In genomic region chr1:32557812-32558211, GRCh38 we compare ENCODE assay signal across 39 cellular contexts.
"Had no signal": no experiment of that assay in that cellular context is flagged by ENCODE, and none has a peak within 500 bp of the region (broad histone marks: within the 10 kb centered on the region; RNA-seq: fewer than 3 reads in every experiment).

No MANE protein-coding gene starts in this region.

- H3K27me3 ChIP-seq: adrenal gland, ascending aorta, body of pancreas, brain microvascular endothelial cell, breast epithelium, cardiac muscle cell had no signal

- H3K4me1 Mint-ChIP-seq: activated naive CD4-positive, alpha-beta T cell treated with anti-CD3 and anti-CD28 coated beads, Interleukin-2, amount 10 ng/mL, durations not matched to agents 7 days and 5 days; activated naive CD4-positive, alpha-beta T cell treated with anti-CD3 and anti-CD28 coated beads, Interleukin-2, amount 50 U/mL, for 24 hours; activated naive CD8-positive, alpha-beta T cell treated with anti-CD3 and anti-CD28 coated beads for 36 hours; activated naive CD8-positive, alpha-beta T cell treated with anti-CD3 and anti-CD28 coated beads, Interleukin-2, amount 10 ng/mL, durations not matched to agents 7 days and 5 days; activated naive CD8-positive, alpha-beta T cell treated with anti-CD3 and anti-CD28 coated beads, Interleukin-2, amount 50 U/mL, for 24 hours; activated T-helper 17 cell treated with anti-CD3 and anti-CD28 coated beads, Interleukin-2, amount 50 U/mL, for 72 hours; brain; central memory CD8-positive, alpha-beta T cell had no signal

- H3K4me3 ChIP-seq: adrenal gland, ascending aorta, body of pancreas, breast epithelium, cardiac muscle cell had no signal

- H3K4me1 ChIP-seq: adrenal gland, ascending aorta, body of pancreas, breast epithelium had no signal

- H3K9me3 ChIP-seq: adrenal gland, ascending aorta, body of pancreas, breast epithelium had no signal

- H3K36me3 ChIP-seq: adrenal gland, brain microvascular endothelial cell, breast epithelium, cardiac muscle cell had no signal

- H3K36me3 Mint-ChIP-seq: activated naive CD4-positive, alpha-beta T cell treated with anti-CD3 and anti-CD28 coated beads, Interleukin-2, amount 10 ng/mL, durations not matched to agents 7 days and 5 days; activated naive CD4-positive, alpha-beta T cell treated with anti-CD3 and anti-CD28 coated beads, Interleukin-2, amount 50 U/mL, for 24 hours; activated naive CD4-positive, alpha-beta T cell treated with anti-CD3 and anti-CD28 coated beads, Interleukin-2, amount 50 U/mL, for 72 hours; activated naive CD8-positive, alpha-beta T cell; activated naive CD8-positive, alpha-beta T cell treated with anti-CD3 and anti-CD28 coated beads for 36 hours; activated naive CD8-positive, alpha-beta T cell treated with anti-CD3 and anti-CD28 coated beads, Interleukin-2, amount 10 ng/mL, durations not matched to agents 7 days and 5 days had no signal

- H3K27ac ChIP-seq: adrenal gland, ascending aorta, body of pancreas, brain microvascular endothelial cell, breast epithelium, cardiac muscle cell had no signal

- H3K9me3 Mint-ChIP-seq: activated naive CD4-positive, alpha-beta T cell treated with anti-CD3 and anti-CD28 coated beads, Interleukin-2, amount 10 ng/mL, durations not matched to agents 7 days and 5 days; activated naive CD4-positive, alpha-beta T cell treated with anti-CD3 and anti-CD28 coated beads, Interleukin-2, amount 50 U/mL, for 24 hours; activated naive CD4-positive, alpha-beta T cell treated with anti-CD3 and anti-CD28 coated beads, Interleukin-2, amount 50 U/mL, for 72 hours; activated naive CD8-positive, alpha-beta T cell treated with anti-CD3 and anti-CD28 coated beads for 36 hours; activated naive CD8-positive, alpha-beta T cell treated with anti-CD3 and anti-CD28 coated beads, Interleukin-2, amount 10 ng/mL, durations not matched to agents 7 days and 5 days; activated naive CD8-positive, alpha-beta T cell treated with anti-CD3 and anti-CD28 coated beads, Interleukin-2, amount 50 U/mL, for 24 hours; activated T-cell treated with anti-CD3 and anti-CD28 coated beads, Interleukin-2, amount 50 U/mL, for 24 hours; activated T-cell treated with anti-CD3 and anti-CD28 coated beads, Interleukin-2, amount 50 U/mL, for 4 hours; activated T-cell treated with anti-CD3 and anti-CD28 coated beads, Interleukin-2, amount 50 U/mL, for 72 hours; activated T-helper 1 cell treated with anti-CD3 and anti-CD28 coated beads, Interleukin-12 subunit alpha, Interleukin-12 subunit beta, Interleukin-2, Interleukin-4 antibody, amounts not matched to agents 30 ng/mL and 10 ng/mL and 1 ng/mL, durations not matched to agents 14 hours and 24 hours and 36 hours; activated T-helper 17 cell treated with anti-CD3 and anti-CD28 coated beads, Interleukin-2, amount 50 U/mL, for 72 hours; activated T-helper 2 cell treated with anti-CD3 and anti-CD28 coated beads, Interferon-gamma antibody, Interleukin-2, Interleukin-4, amounts not matched to agents 10 μg/mL and 5 μg/mL and 100 μg/mL, durations not matched to agents 14 hours and 24 hours and 36 hours; brain; central memory CD8-positive, alpha-beta T cell had no signal

- H3K27me3 Mint-ChIP-seq: activated naive CD4-positive, alpha-beta T cell treated with anti-CD3 and anti-CD28 coated beads, Interleukin-2, amount 50 U/mL, for 24 hours; activated naive CD8-positive, alpha-beta T cell; activated naive CD8-positive, alpha-beta T cell treated with anti-CD3 and anti-CD28 coated beads, Interleukin-2, amount 50 U/mL, for 24 hours; activated T-cell treated with anti-CD3 and anti-CD28 coated beads, Interleukin-2, amount 50 U/mL, for 24 hours; activated T-helper 17 cell treated with anti-CD3 and anti-CD28 coated beads, Interleukin-2, amount 50 U/mL, for 72 hours; brain; central memory CD8-positive, alpha-beta T cell had no signal

- FAIRE-seq: astrocyte, bronchial epithelial cell had no signal

- H3K27ac Mint-ChIP-seq: activated naive CD4-positive, alpha-beta T cell treated with anti-CD3 and anti-CD28 coated beads, Interleukin-2, amount 10 ng/mL, durations not matched to agents 7 days and 5 days; activated naive CD4-positive, alpha-beta T cell treated with anti-CD3 and anti-CD28 coated beads, Interleukin-2, amount 50 U/mL, for 24 hours; activated naive CD4-positive, alpha-beta T cell treated with anti-CD3 and anti-CD28 coated beads, Interleukin-2, amount 50 U/mL, for 72 hours; activated naive CD8-positive, alpha-beta T cell; activated naive CD8-positive, alpha-beta T cell treated with anti-CD3 and anti-CD28 coated beads for 36 hours; activated naive CD8-positive, alpha-beta T cell treated with anti-CD3 and anti-CD28 coated beads, Interleukin-2, amount 10 ng/mL, durations not matched to agents 7 days and 5 days; activated naive CD8-positive, alpha-beta T cell treated with anti-CD3 and anti-CD28 coated beads, Interleukin-2, amount 50 U/mL, for 24 hours; activated T-cell treated with anti-CD3 and anti-CD28 coated beads, Interleukin-2, amount 50 U/mL, for 24 hours; activated T-cell treated with anti-CD3 and anti-CD28 coated beads, Interleukin-2, amount 50 U/mL, for 72 hours; activated T-helper 1 cell treated with anti-CD3 and anti-CD28 coated beads, Interleukin-12 subunit alpha, Interleukin-12 subunit beta, Interleukin-2, Interleukin-4 antibody, amounts not matched to agents 30 ng/mL and 10 ng/mL and 1 ng/mL, durations not matched to agents 14 hours and 24 hours and 36 hours; activated T-helper 17 cell treated with anti-CD3 and anti-CD28 coated beads, Interleukin-2, amount 50 U/mL, for 72 hours; activated T-helper 2 cell treated with anti-CD3 and anti-CD28 coated beads, Interferon-gamma antibody, Interleukin-2, Interleukin-4, amounts not matched to agents 10 μg/mL and 5 μg/mL and 100 μg/mL, durations not matched to agents 14 hours and 24 hours and 36 hours had no signal

- ATAC-seq: activated naive CD4-positive, alpha-beta T cell treated with anti-CD3 and anti-CD28 coated beads, Interleukin-2, amount 50 U/mL, for 72 hours; activated naive CD8-positive, alpha-beta T cell treated with anti-CD3 and anti-CD28 coated beads, Interleukin-2, amount 50 U/mL, for 24 hours; activated T-cell treated with anti-CD3 and anti-CD28 coated beads, Interleukin-2, amount 50 U/mL, for 4 hours; activated T-cell treated with anti-CD3 and anti-CD28 coated beads, Interleukin-2, amount 50 U/mL, for 72 hours; activated T-helper 17 cell treated with anti-CD3 and anti-CD28 coated beads, Interleukin-2, amount 50 U/mL, for 72 hours; body of pancreas had no signal

- H3K4me3 Mint-ChIP-seq: activated naive CD4-positive, alpha-beta T cell treated with anti-CD3 and anti-CD28 coated beads, Interleukin-2, amount 10 ng/mL, durations not matched to agents 7 days and 5 days; activated naive CD4-positive, alpha-beta T cell treated with anti-CD3 and anti-CD28 coated beads, Interleukin-2, amount 50 U/mL, for 24 hours; activated naive CD8-positive, alpha-beta T cell; activated naive CD8-positive, alpha-beta T cell treated with anti-CD3 and anti-CD28 coated beads for 36 hours; activated naive CD8-positive, alpha-beta T cell treated with anti-CD3 and anti-CD28 coated beads, Interleukin-2, amount 10 ng/mL, durations not matched to agents 7 days and 5 days; activated naive CD8-positive, alpha-beta T cell treated with anti-CD3 and anti-CD28 coated beads, Interleukin-2, amount 50 U/mL, for 24 hours; activated T-cell treated with anti-CD3 and anti-CD28 coated beads, Interleukin-2, amount 50 U/mL, for 24 hours; activated T-cell treated with anti-CD3 and anti-CD28 coated beads, Interleukin-2, amount 50 U/mL, for 4 hours; activated T-cell treated with anti-CD3 and anti-CD28 coated beads, Interleukin-2, amount 50 U/mL, for 72 hours; activated T-helper 1 cell treated with anti-CD3 and anti-CD28 coated beads, Interleukin-12 subunit alpha, Interleukin-12 subunit beta, Interleukin-2, Interleukin-4 antibody, amounts not matched to agents 30 ng/mL and 10 ng/mL and 1 ng/mL, durations not matched to agents 14 hours and 24 hours and 36 hours; activated T-helper 17 cell treated with anti-CD3 and anti-CD28 coated beads, Interleukin-2, amount 50 U/mL, for 72 hours; brain; central memory CD8-positive, alpha-beta T cell had no signal

- DNase-seq: activated effector memory CD4-positive, alpha-beta T cell treated with anti-CD3 and anti-CD28 coated beads, Interleukin-2, amount 50 U/mL, for 16 hours; activated effector memory CD4-positive, alpha-beta T cell treated with Interleukin-2 at 50 U/mL for 16 hours; activated gamma-delta T cell; activated gamma-delta T cell treated with Interleukin-2 at 50 U/mL for 16 hours; activated naive CD4-positive, alpha-beta T cell; activated naive CD4-positive, alpha-beta T cell treated with anti-CD3 and anti-CD28 coated beads, Interleukin-2, amount 10 ng/mL, durations not matched to agents 7 days and 5 days; activated naive CD4-positive, alpha-beta T cell treated with anti-CD3 and anti-CD28 coated beads, Interleukin-2, amount 50 U/mL, for 16 hours; activated naive CD4-positive, alpha-beta T cell treated with Interleukin-2 at 50 U/mL for 16 hours; activated naive CD8-positive, alpha-beta T cell treated with anti-CD3 and anti-CD28 coated beads for 36 hours; activated naive CD8-positive, alpha-beta T cell treated with anti-CD3 and anti-CD28 coated beads, Interleukin-2, amount 10 ng/mL, durations not matched to agents 7 days and 5 days; activated naive CD8-positive, alpha-beta T cell treated with anti-CD3 and anti-CD28 coated beads, Interleukin-2, amount 50 U/mL, for 24 hours; activated T-cell treated with anti-CD3 and anti-CD28 coated beads, Interleukin-2, amount 50 U/mL, for 1 hour; activated T-cell treated with anti-CD3 and anti-CD28 coated beads, Interleukin-2, amount 50 U/mL, for 24 hours; activated T-cell treated with anti-CD3 and anti-CD28 coated beads, Interleukin-2, amount 50 U/mL, for 4 hours; activated T-cell treated with anti-CD3 and anti-CD28 coated beads, Interleukin-2, amount 50 U/mL, for 48 hours; activated T-cell treated with anti-CD3 and anti-CD28 coated beads, Interleukin-2, amount 50 U/mL, for 72 hours; adrenal gland; amniotic stem cell; amygdala; anterior cingulate cortex; aorta; body of pancreas; brain microvascular endothelial cell; caudate nucleus; central memory CD4-positive, alpha-beta T cell; cerebellar nuclear complex had no signal
